ENCODE assay signal across 10 cellular contexts in the genomic region with DNA sequence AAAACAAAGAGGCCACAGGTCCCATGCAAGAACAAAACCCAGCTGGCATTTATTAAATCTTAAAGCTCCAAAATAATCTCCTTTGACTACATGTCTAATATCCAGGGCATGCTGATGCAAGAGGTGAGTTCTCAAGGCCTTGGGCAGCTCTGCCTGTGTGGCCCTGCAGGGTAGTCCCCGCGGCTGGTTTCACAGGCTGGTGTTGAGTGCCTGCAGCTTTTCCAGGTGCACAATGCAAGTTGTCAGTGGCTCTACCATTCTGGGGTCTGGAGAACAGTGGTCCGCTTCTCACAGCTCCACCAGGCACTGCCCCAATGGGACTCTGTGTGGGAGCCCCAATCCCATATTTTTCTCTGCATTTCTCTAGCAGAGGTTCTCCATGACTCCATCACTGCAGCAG. TPM values are rescaled to one million over a fixed set of nuclear protein-coding genes. Genes with fewer than 3 reads are reported as not detected.
"Had no signal": no experiment of that assay in that cellular context is flagged by ENCODE, and none has a peak within 500 bp of the region (broad histone marks: within the 10 kb centered on the region; RNA-seq: fewer than 3 reads in every experiment).

No MANE protein-coding gene starts in this region.

- H3K9ac ChIP-seq: GM23248 had no signal

- H3K4me3 Mint-ChIP-seq: HFFc6 had no signal

- H3K4me1 ChIP-seq: HAP-1 had no signal

- H3K36me3 ChIP-seq: HAP-1 had no signal

- H3K27ac Mint-ChIP-seq: HFFc6 had no signal

- H3K4me3 ChIP-seq: GM23248, HAP-1, K562 had no signal

- ATAC-seq: HCT116, K562 had no signal

- H3K9me3 ChIP-seq: HAP-1 had no signal

- H2AFZ ChIP-seq: GM23248 had no signal

- DNase-seq: GM23248, GOT3, H7, HFFc6, IMR-90 had no signal

- H3K27ac ChIP-seq: GM23248 had no signal

RNA-seq across cellular contexts. Expression of gene HCN1, which starts 54.4 kb away (rescaled TPM):
- total RNA-seq: GM23248, H4, HFFc6, HT-29, IMR-90, K562 had no signal
- polyA plus RNA-seq: GM23248, IMR-90, K562 had no signal
